In the genomic region with DNA sequence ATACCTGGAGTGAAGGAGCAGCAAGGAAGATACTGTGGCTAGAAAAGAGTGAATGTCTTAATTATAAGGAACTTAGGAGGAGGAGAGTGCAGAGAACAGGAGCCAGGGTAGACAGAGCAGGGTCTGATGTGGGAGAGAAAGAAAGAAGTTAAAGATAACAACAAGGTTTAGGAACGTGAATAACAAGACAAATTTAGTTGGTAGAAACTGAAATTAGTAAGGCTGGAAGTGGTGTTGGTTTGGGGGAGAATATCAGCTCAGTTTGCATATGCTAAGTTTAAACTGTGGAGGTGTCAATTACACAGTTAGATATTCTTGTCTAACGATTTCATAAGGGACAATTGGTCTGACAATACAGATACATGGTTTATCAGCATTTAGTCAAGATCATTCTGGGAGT, we compare ENCODE assay signal across 1 cellular context.
TF ChIP-seq lines count a peak whose summit lies in the region.

No MANE protein-coding gene starts in this region.

TF ChIP-seq in GM12878, 131 proteins besides CTCF, POLR2A, EP300 and RAD21 (continued from another document):
- TF ChIP-seq, protein P1, sequence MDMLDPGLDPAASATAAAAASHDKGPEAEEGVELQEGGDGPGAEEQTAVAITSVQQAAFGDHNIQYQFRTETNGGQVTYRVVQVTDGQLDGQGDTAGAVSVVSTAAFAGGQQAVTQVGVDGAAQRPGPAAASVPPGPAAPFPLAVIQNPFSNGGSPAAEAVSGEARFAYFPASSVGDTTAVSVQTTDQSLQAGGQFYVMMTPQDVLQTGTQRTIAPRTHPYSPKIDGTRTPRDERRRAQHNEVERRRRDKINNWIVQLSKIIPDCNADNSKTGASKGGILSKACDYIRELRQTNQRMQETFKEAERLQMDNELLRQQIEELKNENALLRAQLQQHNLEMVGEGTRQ (IDR thresholded peaks at IDR 0.05; ENCODE audit: borderline replicate concordance, low read depth, low read length), result no peak
- TF ChIP-seq CBX5 (IDR thresholded peaks at IDR 0.05; ENCODE audit: low read depth), result no peak
- TF ChIP-seq, protein P2, sequence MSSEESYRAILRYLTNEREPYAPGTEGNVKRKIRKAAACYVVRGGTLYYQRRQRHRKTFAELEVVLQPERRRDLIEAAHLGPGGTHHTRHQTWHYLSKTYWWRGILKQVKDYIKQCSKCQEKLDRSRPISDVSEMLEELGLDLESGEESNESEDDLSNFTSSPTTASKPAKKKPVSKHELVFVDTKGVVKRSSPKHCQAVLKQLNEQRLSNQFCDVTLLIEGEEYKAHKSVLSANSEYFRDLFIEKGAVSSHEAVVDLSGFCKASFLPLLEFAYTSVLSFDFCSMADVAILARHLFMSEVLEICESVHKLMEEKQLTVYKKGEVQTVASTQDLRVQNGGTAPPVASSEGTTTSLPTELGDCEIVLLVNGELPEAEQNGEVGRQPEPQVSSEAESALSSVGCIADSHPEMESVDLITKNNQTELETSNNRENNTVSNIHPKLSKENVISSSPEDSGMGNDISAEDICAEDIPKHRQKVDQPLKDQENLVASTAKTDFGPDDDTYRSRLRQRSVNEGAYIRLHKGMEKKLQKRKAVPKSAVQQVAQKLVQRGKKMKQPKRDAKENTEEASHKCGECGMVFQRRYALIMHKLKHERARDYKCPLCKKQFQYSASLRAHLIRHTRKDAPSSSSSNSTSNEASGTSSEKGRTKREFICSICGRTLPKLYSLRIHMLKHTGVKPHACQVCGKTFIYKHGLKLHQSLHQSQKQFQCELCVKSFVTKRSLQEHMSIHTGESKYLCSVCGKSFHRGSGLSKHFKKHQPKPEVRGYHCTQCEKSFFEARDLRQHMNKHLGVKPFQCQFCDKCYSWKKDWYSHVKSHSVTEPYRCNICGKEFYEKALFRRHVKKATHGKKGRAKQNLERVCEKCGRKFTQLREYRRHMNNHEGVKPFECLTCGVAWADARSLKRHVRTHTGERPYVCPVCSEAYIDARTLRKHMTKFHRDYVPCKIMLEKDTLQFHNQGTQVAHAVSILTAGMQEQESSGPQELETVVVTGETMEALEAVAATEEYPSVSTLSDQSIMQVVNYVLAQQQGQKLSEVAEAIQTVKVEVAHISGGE (CRISPR knock-in tag; IDR thresholded peaks at IDR 0.05), result no peak
- TF ChIP-seq KLF5 (IDR thresholded peaks at IDR 0.05; ENCODE audit: partially characterized antibody), result no peak
- no peak for TF ChIP-seq CREB1 (IDR thresholded peaks at IDR 0.05; ENCODE audit: low read depth)
- TF ChIP-seq CEBPB (IDR thresholded peaks at IDR 0.05; ENCODE audit: borderline replicate concordance in 1 of 2, low read depth in 2 of 2, low read length in 2 of 2), result no peak
TF ChIP-seq in GM12878: peak in this region for 0.
